Comparison of ENCODE assay signal across 11 cellular contexts in genomic region chr16:4032768-4033167, GRCh38.
DNase-seq lines count a peak whose midpoint lies in the region; ATAC-seq and TF ChIP-seq lines count a peak whose summit lies in the region.
"Had no signal": no experiment of that assay in that cellular context is flagged by ENCODE, and none has a peak within 500 bp of the region (broad histone marks: within the 10 kb centered on the region; RNA-seq: fewer than 3 reads in every experiment).

No MANE protein-coding gene starts in this region.

- H3K4me3 ChIP-seq in left ventricle myocardium inferior = no peak overlapping the region
- H3K4me3 ChIP-seq in transverse colon = no peak overlapping the region
- H3K4me3 ChIP-seq: coronary artery had no signal

- intact Hi-C loops in Right ventricle myocardium superior (cut with DNase I) (loop anchor here (10.0 kb wide), 1 partner anchor 48 kb away; no protein-coding TSS in a partner anchor), left ventricle myocardium inferior (cut with micrococcal nuclease) (no loop called here), transverse colon (cut with DNase I; ENCODE audit: low total_unique reads) (no loop called here), MCF 10A (cut with micrococcal nuclease) (no loop called here)

- WGBS in transverse colon (ENCODE audit: low coverage in 1 of 2), 2 donors = 27 to 40% methylated on average over 2 to 13 of the region's 13 CpGs

- no peaks in the 10 kb centered on the region for H3K27me3 Mint-ChIP-seq in MCF 10A (ENCODE audit: insufficient read depth, unreplicated experiment)

- BruUV-seq in MCF 10A (replicated peaks; lab: Mats Ljungman, UMichigan) = no TSS peak

- CTCF ChIA-PET in MCF 10A (lab: Yijun Ruan, JAX) = interaction anchor here (0.6 kb wide), 2 partner anchors 93 to 472 kb away, joined by 3 to 4 read pairs; no protein-coding TSS in a partner anchor

- H3K27ac Mint-ChIP-seq in MCF 10A (ENCODE audit: low read depth, unreplicated experiment) = no peak overlapping the region
- H3K27ac Mint-ChIP-seq: mesothelial cell of epicardium had no signal

- ATAC-seq in Right ventricle myocardium superior (ENCODE audit: poor library complexity) (peak; percentile 71), HG02759 (IDR thresholded peaks at IDR 0.05; ENCODE audit: unreplicated experiment) (no peak)
- ATAC-seq: activated CD4-positive, CD25-positive, alpha-beta regulatory T cell treated with anti-CD3 and anti-CD28 coated beads, Interleukin-2, amount 50 U/mL, for 24 hours had no signal

- TF ChIP-seq CTCF in left ventricle myocardium inferior (IDR thresholded peaks at IDR 0.05; ENCODE audit: borderline replicate concordance) = no peak
- no peak for TF ChIP-seq CTCF in transverse colon (IDR thresholded peaks at IDR 0.05)
- no peak for TF ChIP-seq CTCF in MCF 10A (IDR thresholded peaks at IDR 0.05; ENCODE audit: unreplicated experiment)

- in situ Hi-C loops in transverse colon (cut with MboI; ENCODE audit: low pct_ligation_motif_present in 1 of 4, low pct_unique_long_range_greater_than_20kb in 1 of 4, low sequenced_read_pairs in 3 of 4) = no loop called here

- peaks cover 13% of the 10 kb centered on the region for H3K36me3 Mint-ChIP-seq in MCF 10A (ENCODE audit: insufficient read depth, unreplicated experiment)
- H3K36me3 Mint-ChIP-seq: mesothelial cell of epicardium had no signal

- TF ChIP-seq POLR2A in transverse colon (IDR thresholded peaks at IDR 0.05) = no peak

- H3K4me1 ChIP-seq in left ventricle myocardium inferior (peaks cover 8% of the 10 kb centered on the region), transverse colon (peaks cover 0 to 13% (median 2%) of the 10 kb centered on the region in 4 donors)

- H3K4me3 Mint-ChIP-seq in MCF 10A (ENCODE audit: unreplicated experiment) = no peak overlapping the region
- H3K4me3 Mint-ChIP-seq: mesothelial cell of epicardium had no signal

- no peaks in the 10 kb centered on the region for H3K27me3 ChIP-seq in left ventricle myocardium inferior (ENCODE audit: low read depth)
- no peaks in the 10 kb centered on the region for H3K27me3 ChIP-seq in transverse colon

- H3K36me3 ChIP-seq in left ventricle myocardium inferior (no peaks in the 10 kb centered on the region), transverse colon (no peaks in the 10 kb centered on the region)

- POLR2A ChIA-PET in MCF 10A (lab: Yijun Ruan, JAX) = interaction anchor here (0.7 kb wide), 1 partner anchor 302 kb away, joined by 3 read pairs; no protein-coding TSS in a partner anchor

- H3K9me3 Mint-ChIP-seq in MCF 10A (ENCODE audit: unreplicated experiment) = no peaks in the 10 kb centered on the region
- H3K9me3 Mint-ChIP-seq: mesothelial cell of epicardium had no signal

- H3K4me1 Mint-ChIP-seq in MCF 10A (ENCODE audit: insufficient read depth, unreplicated experiment) = no peaks in the 10 kb centered on the region

- peak; percentile 65 for DNase-seq in Right ventricle myocardium superior
- no peak for DNase-seq in left ventricle myocardium inferior
- DNase-seq in UCSD-AML1 (lab: John Stamatoyannopoulos, UW; ENCODE audit: unreplicated experiment) = peak; percentile 35
- peak; percentile 63 for DNase-seq in left kidney (ENCODE audit: low read depth, low spot score)
- peak; percentile 73 for DNase-seq in transverse colon
- DNase-seq in putamen (ENCODE audit: low spot score) = no peak
- no peak for DNase-seq in MCF 10A (ENCODE audit: unreplicated experiment)

- no peak for TF ChIP-seq EP300 in transverse colon (IDR thresholded peaks at IDR 0.05; ENCODE audit: low read depth)

- H3K9me3 ChIP-seq in left ventricle myocardium inferior (replicated peaks) (no peaks in the 10 kb centered on the region), transverse colon (no peaks in the 10 kb centered on the region)

- H3K27ac ChIP-seq in left ventricle myocardium inferior (replicated peaks) (no peak overlapping the region), transverse colon (peak overlapping the region in 3 of 4 donors; percentile 1 to 56 (median 16))
- H3K27ac ChIP-seq: coronary artery had no signal

Comparison
In these comparisons a context has a peak if more than half of its experiments do, and no peak if none do; other contexts are left out.
1. DNase-seq: peak in Right ventricle myocardium superior (single experiment), UCSD-AML1 (single experiment), left kidney (single experiment) and transverse colon (single experiment); none in left ventricle myocardium inferior (single experiment), putamen (single experiment) and MCF 10A (single experiment).